19 cellular contexts compared by ENCODE assay signal in genomic region chr11:18299724-18300123, GRCh38. TPM values are rescaled to one million over a fixed set of nuclear protein-coding genes. Genes with fewer than 3 reads are reported as not detected.
A peak's percentile ranks its signal among the peaks of the same experiment; 100 is the strongest.
DNase-seq lines count a peak whose midpoint lies in the region; ATAC-seq, FAIRE-seq and TF ChIP-seq lines count a peak whose summit lies in the region.
"Had no signal": no experiment of that assay in that cellular context is flagged by ENCODE, and none has a peak within 500 bp of the region (broad histone marks: within the 10 kb centered on the region; RNA-seq: fewer than 3 reads in every experiment).

No MANE protein-coding gene starts in this region.

- H3K27ac Mint-ChIP-seq in activated CD4-positive, alpha-beta T cell treated with anti-CD3 and anti-CD28 coated beads for 36 hours, result peak overlapping the region; percentile 1
- peak overlapping the region; percentile 79 for H3K27ac Mint-ChIP-seq in dendritic cell treated with granulocyte-macrophage colony-stimulating factor and Interleukin-4, amounts not matched to agents 40 ng/mL and 50 ng/mL, for 4 days

- no peaks in the 10 kb centered on the region for H3K4me1 ChIP-seq in upper lobe of right lung

- H3K27me3 Mint-ChIP-seq in activated CD4-positive, alpha-beta T cell treated with anti-CD3 and anti-CD28 coated beads for 36 hours, result no peaks in the 10 kb centered on the region
- no peaks in the 10 kb centered on the region for H3K27me3 Mint-ChIP-seq in dendritic cell treated with granulocyte-macrophage colony-stimulating factor and Interleukin-4, amounts not matched to agents 40 ng/mL and 50 ng/mL, for 4 days
- H3K27me3 Mint-ChIP-seq: CD4-positive, alpha-beta memory T cell had no signal

- H3K4me1 Mint-ChIP-seq in activated CD4-positive, alpha-beta T cell treated with anti-CD3 and anti-CD28 coated beads for 36 hours, result peaks cover 8% of the 10 kb centered on the region
- peaks cover 45% of the 10 kb centered on the region for H3K4me1 Mint-ChIP-seq in dendritic cell treated with granulocyte-macrophage colony-stimulating factor and Interleukin-4, amounts not matched to agents 40 ng/mL and 50 ng/mL, for 4 days (ENCODE audit: low read depth)

- H3K9me3 ChIP-seq in upper lobe of right lung, result no peaks in the 10 kb centered on the region
- H3K9me3 ChIP-seq: BLaER1 treated with 17β-estradiol and CSF1 and Interleukin-3, amounts not matched to agents 10 nM and 100 nM had no signal

- H3K36me3 Mint-ChIP-seq in activated CD4-positive, alpha-beta T cell treated with anti-CD3 and anti-CD28 coated beads for 36 hours (ENCODE audit: low read depth), result peaks cover 43% of the 10 kb centered on the region
- peaks cover 90% of the 10 kb centered on the region for H3K36me3 Mint-ChIP-seq in dendritic cell treated with granulocyte-macrophage colony-stimulating factor and Interleukin-4, amounts not matched to agents 40 ng/mL and 50 ng/mL, for 4 days (ENCODE audit: low read depth)

- peak; percentile 49 for FAIRE-seq in GM19239 (lab: Jason Lieb, UNC)
- FAIRE-seq: GM12878, H54, HepG2 had no signal

- POLR2A ChIA-PET in activated CD4-positive, alpha-beta T cell treated with anti-CD3 and anti-CD28 coated beads for 36 hours (lab: Charles Lee), result interaction anchor here (0.6 kb wide), 1 partner anchor 17 kb away, joined by 4 read pairs; no protein-coding TSS in a partner anchor

- no peaks in the 10 kb centered on the region for H3K9me3 Mint-ChIP-seq in activated CD4-positive, alpha-beta T cell treated with anti-CD3 and anti-CD28 coated beads for 36 hours (ENCODE audit: low read depth)
- H3K9me3 Mint-ChIP-seq in dendritic cell treated with granulocyte-macrophage colony-stimulating factor and Interleukin-4, amounts not matched to agents 40 ng/mL and 50 ng/mL, for 4 days, result no peaks in the 10 kb centered on the region
- H3K9me3 Mint-ChIP-seq: CD4-positive, alpha-beta memory T cell had no signal

- DNase-seq in activated CD4-positive, alpha-beta T cell treated with anti-CD3 and anti-CD28 coated beads for 36 hours, result no peak
- DNase-seq in activated CD4-positive, alpha-beta T cell treated with anti-CD3 and anti-CD28 coated beads, Interleukin-2, amount 50 U/mL, for 1 hour, result no peak
- DNase-seq in GM19239 (ENCODE audit: insufficient read length, low spot score) (no peak), upper lobe of right lung (no peak), Ammon's horn (ENCODE audit: low spot score) (no peak)
- DNase-seq: CD4-positive, alpha-beta memory T cell; DMS79 had no signal

- no peak overlapping the region for H3K27ac ChIP-seq in upper lobe of right lung
- H3K27ac ChIP-seq: 22Rv1, KMS-11 had no signal

- no peak for ATAC-seq in activated CD4-positive, alpha-beta T cell treated with anti-CD3 and anti-CD28 coated beads for 36 hours
- ATAC-seq in upper lobe of right lung, result peak; percentile 50
- ATAC-seq in GM21381 (IDR thresholded peaks at IDR 0.05; ENCODE audit: unreplicated experiment), result no peak
- no peak for ATAC-seq in HG03342 (IDR thresholded peaks at IDR 0.05; ENCODE audit: unreplicated experiment)
- ATAC-seq: GM12878, HCT116, HepG2 had no signal

- no peak for TF ChIP-seq CTCF in upper lobe of right lung (IDR thresholded peaks at IDR 0.05)

- no peak overlapping the region for H3K4me3 Mint-ChIP-seq in activated CD4-positive, alpha-beta T cell treated with anti-CD3 and anti-CD28 coated beads for 36 hours
- peak overlapping the region; percentile 4 for H3K4me3 Mint-ChIP-seq in dendritic cell treated with granulocyte-macrophage colony-stimulating factor and Interleukin-4, amounts not matched to agents 40 ng/mL and 50 ng/mL, for 4 days
- H3K4me3 Mint-ChIP-seq: CD4-positive, alpha-beta memory T cell had no signal

- CTCF ChIA-PET in activated CD4-positive, alpha-beta T cell treated with anti-CD3 and anti-CD28 coated beads for 36 hours (lab: Charles Lee), result interaction anchor here (1.0 to 1.3 kb wide), 4 partner anchors 8 to 56 kb away, joined by 3 to 5 read pairs (median 4); no protein-coding TSS in a partner anchor

- peaks cover 89% of the 10 kb centered on the region for H3K36me3 ChIP-seq in upper lobe of right lung

- H3K4me3 ChIP-seq in upper lobe of right lung, result no peak overlapping the region
- H3K4me3 ChIP-seq: BLaER1 treated with 17β-estradiol and CSF1 and Interleukin-3, amounts not matched to agents 10 nM and 100 nM; GM12878 had no signal

- intact Hi-C loops in activated CD4-positive, alpha-beta T cell treated with anti-CD3 and anti-CD28 coated beads for 36 hours (cut with DNase I, micrococcal nuclease), result no loop called here
- intact Hi-C loops in dendritic cell treated with granulocyte-macrophage colony-stimulating factor and Interleukin-4, amounts not matched to agents 40 ng/mL and 50 ng/mL, for 4 days (cut with micrococcal nuclease), result no loop called here
- intact Hi-C loops in upper lobe of right lung (cut with DNase I), result no loop called here

- no peaks in the 10 kb centered on the region for H3K27me3 ChIP-seq in upper lobe of right lung
- H3K27me3 ChIP-seq: BLaER1 treated with 17β-estradiol and CSF1 and Interleukin-3, amounts not matched to agents 10 nM and 100 nM had no signal

RNA-seq across cellular contexts. Expression of gene HPS5, which starts 22.2 kb away (rescaled TPM):
- 10 to 100 TPM; 14.3 to 16.1 TPM for total RNA-seq in activated CD4-positive, alpha-beta T cell treated with anti-CD3 and anti-CD28 coated beads for 36 hours
- total RNA-seq in upper lobe of right lung, result 33.0 TPM

RNA-seq across cellular contexts. Expression of gene GTF2H1, which starts 22.6 kb away (rescaled TPM):
- 10 to 100 TPM; 48.2 to 57.9 TPM for total RNA-seq in activated CD4-positive, alpha-beta T cell treated with anti-CD3 and anti-CD28 coated beads for 36 hours
- 40.8 TPM for total RNA-seq in upper lobe of right lung

RNA-seq across cellular contexts. Expression of gene SAA1, which starts 33.7 kb away (rescaled TPM):
- not detected for total RNA-seq in activated CD4-positive, alpha-beta T cell treated with anti-CD3 and anti-CD28 coated beads for 36 hours
- total RNA-seq in upper lobe of right lung, result 13.3 TPM
- total RNA-seq: A673; CD4-positive, alpha-beta memory T cell; HepG2 had no signal

RNA-seq across cellular contexts. Expression of gene SAA2, which starts 51.3 kb away (rescaled TPM):
- total RNA-seq in activated CD4-positive, alpha-beta T cell treated with anti-CD3 and anti-CD28 coated beads for 36 hours, result not detected
- total RNA-seq in upper lobe of right lung, result 4.2 TPM
- total RNA-seq: CD4-positive, alpha-beta memory T cell; G401 had no signal

Comparison
In these comparisons a context has a peak if more than half of its experiments do, and no peak if none do; other contexts are left out.
1. RNA of gene SAA1, which starts 33.7 kb away (total RNA-seq): 13.3 TPM in upper lobe of right lung (single experiment); not detected in activated CD4-positive, alpha-beta T cell treated with anti-CD3 and anti-CD28 coated beads for 36 hours; every median in the first group is over 10 times any median in the second.